In the genomic region with DNA sequence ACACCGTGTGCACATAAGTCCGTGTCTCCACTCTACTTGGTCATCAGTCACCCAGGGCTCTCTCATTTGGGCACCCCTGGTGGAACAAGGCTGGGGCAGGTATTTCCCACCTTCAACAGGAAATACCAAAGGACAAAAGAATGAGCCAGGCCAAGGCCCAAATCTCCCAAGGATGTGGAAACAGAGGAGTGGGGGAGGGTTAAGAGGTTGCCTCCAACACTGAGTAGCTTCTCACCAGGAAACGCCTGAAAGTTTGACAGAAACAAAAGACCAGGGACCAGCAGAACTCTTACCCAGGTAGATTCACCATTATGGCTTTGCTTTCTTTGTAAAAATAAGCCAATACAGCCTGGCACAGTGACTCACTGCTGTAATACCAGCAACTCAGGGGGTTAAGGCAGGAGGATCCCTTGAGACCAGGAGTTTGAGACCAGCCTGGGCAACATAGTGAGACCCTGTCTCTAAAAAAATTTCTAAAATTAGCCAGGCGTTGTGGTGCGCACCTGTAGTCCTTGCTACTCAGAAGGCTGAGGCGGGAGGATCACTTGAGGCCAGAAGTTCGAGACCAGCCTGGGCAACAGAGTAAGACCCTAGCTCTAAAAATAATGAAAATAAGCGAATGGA, we compare ENCODE assay signal across 29 cellular contexts. TPM values are rescaled to one million over a fixed set of nuclear protein-coding genes. Genes with fewer than 3 reads are reported as not detected.
DNase-seq lines count a peak whose midpoint lies in the region; ATAC-seq and TF ChIP-seq lines count a peak whose summit lies in the region.
"Had no signal": no experiment of that assay in that cellular context is flagged by ENCODE, and none has a peak within 500 bp of the region (broad histone marks: within the 10 kb centered on the region; RNA-seq: fewer than 3 reads in every experiment).

No MANE protein-coding gene starts in this region.

- no peak for TF ChIP-seq POLR2A in HCT116 (IDR thresholded peaks at IDR 0.05; ENCODE audit: borderline replicate concordance, extremely low read depth, insufficient read depth, insufficient read length)

- no peak for TF ChIP-seq CTCF in HCT116 (IDR thresholded peaks at IDR 0.05 in 2 of 3, conservative IDR thresholded peaks at IDR 0.05 in 1 of 3; ENCODE audit: borderline replicate concordance in 1 of 3, insufficient read depth in 1 of 3, low read depth in 2 of 3, low read length in 2 of 3)
- no peak for TF ChIP-seq CTCF in PC-9 (conservative IDR thresholded peaks at IDR 0.05)
- TF ChIP-seq CTCF in mesothelial cell of epicardium (IDR thresholded peaks at IDR 0.05; ENCODE audit: unreplicated experiment), result no peak

- H3K4me1 ChIP-seq in HCT116 (ENCODE audit: control insufficient read depth in 1 of 2, insufficient read depth in 2 of 2, low read length in 2 of 2) (peaks cover 0 to 9% of the 10 kb centered on the region in 2 experiments; a peak in 2 of 4 replicates), PC-9 (replicated peaks; ENCODE audit: insufficient read depth) (peaks cover 10% of the 10 kb centered on the region)
- H3K4me1 ChIP-seq: sigmoid colon, suprapubic skin had no signal

- intact Hi-C loops in HCT116 (cut with micrococcal nuclease), result no loop called here
- intact Hi-C loops in PC-9 (cut with micrococcal nuclease; ENCODE audit: unreplicated experiment), result no loop called here

- peak overlapping the region; percentile 25 for H3K27ac Mint-ChIP-seq in mesothelial cell of epicardium
- H3K27ac Mint-ChIP-seq: dendritic cell treated with granulocyte-macrophage colony-stimulating factor and Interleukin-4, amounts not matched to agents 40 ng/mL and 50 ng/mL, for 4 days; memory B cell; stimulated activated naive B cell treated with anti-CD40 and anti-IgM and Interleukin-4, amounts not matched to agents 10 μg/mL and 1 μg/mL and 100 μg/mL, for 72 hours had no signal

- no peaks in the 10 kb centered on the region for H3K9me3 Mint-ChIP-seq in mesothelial cell of epicardium
- H3K9me3 Mint-ChIP-seq: central memory CD8-positive, alpha-beta T cell; dendritic cell treated with granulocyte-macrophage colony-stimulating factor and Interleukin-4, amounts not matched to agents 40 ng/mL and 50 ng/mL, for 4 days; memory B cell; stimulated activated naive B cell treated with anti-CD40 and anti-IgM and Interleukin-4, amounts not matched to agents 10 μg/mL and 1 μg/mL and 100 μg/mL, for 72 hours had no signal

- peak overlapping the region; percentile 25 for H3K4me2 ChIP-seq in HCT116 (ENCODE audit: low read length)
- 0 out of 2 replicates have a peak overlapping the region, but pooled peaks have one; percentile 2 for H3K4me2 ChIP-seq in PC-9

- DNase-seq in HCT116 (ENCODE audit: low read depth, low spot score) (no peak), PC-9 (peak in 1 of 2 experiments; percentile 69), iPS DF 19.7 (ENCODE audit: low read depth, low spot score) (peak; percentile 99), mesothelial cell of epicardium (ENCODE audit: low spot score in 2 of 2, unreplicated experiment in 2 of 2) (no peak), NCI-H128 (lab: John Stamatoyannopoulos, UW; ENCODE audit: unreplicated experiment) (no peak), SKM-1 treated with dmso at 0.1 percent for 144 hours (lab: John Stamatoyannopoulos, UW; ENCODE audit: unreplicated experiment) (no peak)
- DNase-seq: activated CD4-positive, alpha-beta T cell treated with anti-CD3 and anti-CD28 coated beads for 48 hours; activated CD8-positive, alpha-beta memory T cell treated with anti-CD3 and anti-CD28 coated beads for 24 hours; activated gamma-delta T cell treated with Interleukin-2 at 50 U/mL for 16 hours; activated T-cell treated with anti-CD3 and anti-CD28 coated beads, Interleukin-2, amount 50 U/mL, for 1 hour; DMS153; IMR-90; left colon; NCI-H1105 treated with DMSO at 0.1 percent for 48 hours; NCI-H2081; NCI-H345; NCI-H774; sigmoid colon; stimulated activated CD4-positive, alpha-beta T cell treated with anti-CD3 and anti-CD28 coated beads, Interleukin-4, amount 100 ng/mL, for 24 hours; stimulated activated naive B cell treated with anti-CD40 and anti-IgM and Interleukin-4, amounts not matched to agents 10 μg/mL and 1 μg/mL and 100 μg/mL, for 72 hours; T-helper 2 cell had no signal

- H4K20me1 ChIP-seq in HCT116 (ENCODE audit: insufficient read depth) (no peaks in the 10 kb centered on the region), PC-9 (ENCODE audit: insufficient read depth) (no peaks in the 10 kb centered on the region)

- H3F3A ChIP-seq in PC-9 (ENCODE audit: insufficient read depth, low read depth), result no peaks in the 10 kb centered on the region

- peaks cover 6% of the 10 kb centered on the region for H3K36me3 Mint-ChIP-seq in mesothelial cell of epicardium
- H3K36me3 Mint-ChIP-seq: memory B cell; stimulated activated naive B cell treated with anti-CD40 and anti-IgM and Interleukin-4, amounts not matched to agents 10 μg/mL and 1 μg/mL and 100 μg/mL, for 72 hours had no signal

- ATAC-seq in HCT116 (no peak), GM19395 (IDR thresholded peaks at IDR 0.05; ENCODE audit: unreplicated experiment) (no peak), GM21367 (IDR thresholded peaks at IDR 0.05; ENCODE audit: unreplicated experiment) (no peak)
- ATAC-seq: left colon; stimulated activated naive B cell treated with anti-CD40 and anti-IgM and Interleukin-4, amounts not matched to agents 10 μg/mL and 1 μg/mL and 100 μg/mL, for 72 hours had no signal

- no TSS peak for BruUV-seq in HCT116 (replicated peaks; lab: Mats Ljungman, UMichigan)
- BruUV-seq in PC-9 (replicated peaks; lab: Mats Ljungman, UMichigan), result no TSS peak

- H2AFZ ChIP-seq in HCT116 (ENCODE audit: low read depth, low read length, poor library complexity, severe bottlenecking) (no peak overlapping the region), PC-9 (no peak overlapping the region)

- H3K27ac ChIP-seq in HCT116 (ENCODE audit: low read depth, low read length), result no peak overlapping the region
- 0 out of 2 replicates have a peak overlapping the region, but pooled peaks have one; percentile 17 for H3K27ac ChIP-seq in PC-9
- H3K27ac ChIP-seq: neutrophil, RWPE1, sigmoid colon, suprapubic skin had no signal

- POLR2A ChIA-PET in HCT116 (lab: Charles Lee) (no interaction called here), PC-9 (lab: Charles Lee; ENCODE audit: unreplicated experiment) (no interaction called here)

- no peaks in the 10 kb centered on the region for H3K9me3 ChIP-seq in HCT116 (ENCODE audit: control insufficient read depth in 1 of 2, insufficient read depth in 1 of 2, low read depth in 1 of 2, low read length in 2 of 2)
- H3K9me3 ChIP-seq in PC-9 (ENCODE audit: insufficient read depth, low read depth), result no peaks in the 10 kb centered on the region
- H3K9me3 ChIP-seq: neutrophil, sigmoid colon, suprapubic skin had no signal

- no peak for TF ChIP-seq RAD21 in HCT116 (IDR thresholded peaks at IDR 0.05; ENCODE audit: low read depth)

- RAD21 ChIA-PET in HCT116 (lab: Charles Lee; ENCODE audit: low non-redundant PET in 1 of 2, low total read pairs in 2 of 2, uncharacterized antibody in 2 of 2, unreplicated experiment in 2 of 2), result no interaction called here

- no peak overlapping the region for H3K4me3 ChIP-seq in HCT116 (replicated peaks in 1 of 2; ENCODE audit: low read depth in 1 of 2, low read length in 2 of 2)
- H3K4me3 ChIP-seq in PC-9, result no peak overlapping the region
- H3K4me3 ChIP-seq: sigmoid colon, suprapubic skin had no signal

- no peaks in the 10 kb centered on the region for H3K36me3 ChIP-seq in HCT116 (ENCODE audit: control insufficient read depth in 1 of 2, insufficient read depth in 2 of 2, low read length in 2 of 2)
- H3K36me3 ChIP-seq in PC-9 (ENCODE audit: low read depth), result peaks cover 18% of the 10 kb centered on the region; the same call in 1 of the 2 replicates
- H3K36me3 ChIP-seq: neutrophil, sigmoid colon, suprapubic skin had no signal

- H3K4me3 Mint-ChIP-seq in mesothelial cell of epicardium, result no peak overlapping the region
- H3K4me3 Mint-ChIP-seq: central memory CD8-positive, alpha-beta T cell; dendritic cell treated with granulocyte-macrophage colony-stimulating factor and Interleukin-4, amounts not matched to agents 40 ng/mL and 50 ng/mL, for 4 days; memory B cell; stimulated activated naive B cell treated with anti-CD40 and anti-IgM and Interleukin-4, amounts not matched to agents 10 μg/mL and 1 μg/mL and 100 μg/mL, for 72 hours had no signal

- H3K27me3 ChIP-seq in HCT116 (ENCODE audit: insufficient read depth, low read length), result no peaks in the 10 kb centered on the region
- H3K27me3 ChIP-seq in PC-9 (ENCODE audit: insufficient read depth, low read depth), result no peaks in the 10 kb centered on the region
- H3K27me3 ChIP-seq: neutrophil, sigmoid colon, suprapubic skin had no signal

- H3K9me2 ChIP-seq in HCT116 (ENCODE audit: insufficient read depth) (no peaks in the 10 kb centered on the region), PC-9 (ENCODE audit: insufficient read depth) (no peaks in the 10 kb centered on the region)

- H3K4me1 Mint-ChIP-seq in mesothelial cell of epicardium, result peaks cover 24% of the 10 kb centered on the region
- H3K4me1 Mint-ChIP-seq: central memory CD8-positive, alpha-beta T cell; memory B cell; stimulated activated naive B cell treated with anti-CD40 and anti-IgM and Interleukin-4, amounts not matched to agents 10 μg/mL and 1 μg/mL and 100 μg/mL, for 72 hours had no signal

- H3K9ac ChIP-seq in HCT116 (ENCODE audit: low read length), result no peak overlapping the region

- H3K79me2 ChIP-seq in HCT116 (ENCODE audit: insufficient read depth, low read length) (no peaks in the 10 kb centered on the region), PC-9 (ENCODE audit: low read depth) (no peaks in the 10 kb centered on the region)

- no peaks in the 10 kb centered on the region for H3K27me3 Mint-ChIP-seq in mesothelial cell of epicardium (ENCODE audit: low read depth)
- H3K27me3 Mint-ChIP-seq: dendritic cell treated with granulocyte-macrophage colony-stimulating factor and Interleukin-4, amounts not matched to agents 40 ng/mL and 50 ng/mL, for 4 days had no signal

- CTCF ChIA-PET in HCT116 (lab: Charles Lee), result no interaction called here
- CTCF ChIA-PET in PC-9 (lab: Charles Lee), result no interaction called here

TF ChIP-seq in HCT116, 20 proteins besides CTCF, POLR2A, EP300 and RAD21 (continues in another document):
- TF ChIP-seq ELF1 (IDR thresholded peaks at IDR 0.05; ENCODE audit: borderline replicate concordance, low read depth) (no peak), JUND (IDR thresholded peaks at IDR 0.05) (no peak), SRF (IDR thresholded peaks at IDR 0.05; ENCODE audit: low read depth) (no peak)
- TF ChIP-seq, protein P1, sequence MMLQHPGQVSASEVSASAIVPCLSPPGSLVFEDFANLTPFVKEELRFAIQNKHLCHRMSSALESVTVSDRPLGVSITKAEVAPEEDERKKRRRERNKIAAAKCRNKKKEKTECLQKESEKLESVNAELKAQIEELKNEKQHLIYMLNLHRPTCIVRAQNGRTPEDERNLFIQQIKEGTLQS (IDR thresholded peaks at IDR 0.05), result no peak
- TF ChIP-seq, protein P2, sequence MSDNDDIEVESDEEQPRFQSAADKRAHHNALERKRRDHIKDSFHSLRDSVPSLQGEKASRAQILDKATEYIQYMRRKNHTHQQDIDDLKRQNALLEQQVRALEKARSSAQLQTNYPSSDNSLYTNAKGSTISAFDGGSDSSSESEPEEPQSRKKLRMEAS (IDR thresholded peaks at IDR 0.05), result no peak

RNA-seq across cellular contexts. Expression of a gene that starts 12.7 kb away (rescaled TPM):
- total RNA-seq in HCT116 (2021; ENCODE audit: unreplicated experiment) (12.9 TPM), PC-9 (2021) (0.24 TPM in 1 of 2 replicates, not detected in the other), mesothelial cell of epicardium (55.0 to 59.4 TPM (median 56.3 TPM) in 3 replicates)
- polyA plus RNA-seq in HCT116 (2012), result 7.1 and 11.5 TPM in 2 replicates

Comparison
In these comparisons a context has a peak if more than half of its experiments do, and no peak if none do; other contexts are left out.
1. RNA of a gene that starts 12.7 kb away (total RNA-seq): 55.0 to 59.4 TPM in mesothelial cell of epicardium and 12.9 TPM in HCT116 (single experiment); 0.24 TPM in PC-9; every median in the first group is over 10 times any median in the second.